10 cellular contexts compared by ENCODE assay signal in genomic region chr20:58246346-58246745, GRCh38. TPM values are rescaled to one million over a fixed set of nuclear protein-coding genes. Genes with fewer than 3 reads are reported as not detected.
DNase-seq lines count a peak whose midpoint lies in the region; ATAC-seq, FAIRE-seq and TF ChIP-seq lines count a peak whose summit lies in the region.
"Had no signal": no experiment of that assay in that cellular context is flagged by ENCODE, and none has a peak within 500 bp of the region (broad histone marks: within the 10 kb centered on the region; RNA-seq: fewer than 3 reads in every experiment).

No MANE protein-coding gene starts in this region.

- H4K20me1 ChIP-seq in DND-41 (ENCODE audit: insufficient read depth, low read length): no peaks in the 10 kb centered on the region
- no peaks in the 10 kb centered on the region for H4K20me1 ChIP-seq in Karpas-422 (ENCODE audit: insufficient read depth, low read depth, low read length)

- no peak overlapping the region for H3K14ac ChIP-seq in mesenchymal stem cell (ENCODE audit: low read length in 2 of 2)

- no peak overlapping the region for H3K18ac ChIP-seq in mesenchymal stem cell (ENCODE audit: low read depth in 1 of 2, low read length in 2 of 2)

- H2BK15ac ChIP-seq in mesenchymal stem cell (ENCODE audit: low read depth, poor library complexity, severe bottlenecking): no peak overlapping the region

- H3K9me2 ChIP-seq in Karpas-422 (replicated peaks; ENCODE audit: insufficient read depth, low read length): no peaks in the 10 kb centered on the region

- no peak overlapping the region for H2BK5ac ChIP-seq in mesenchymal stem cell (ENCODE audit: low read depth, low read length, poor library complexity, severe bottlenecking)

- H3K4me1 ChIP-seq in DND-41 (ENCODE audit: insufficient read depth, low read length) (no peaks in the 10 kb centered on the region), Karpas-422 (ENCODE audit: low read length) (no peaks in the 10 kb centered on the region), mesenchymal stem cell (ENCODE audit: control insufficient read depth, insufficient read depth, low read depth, low read length) (no peaks in the 10 kb centered on the region)

- no peak for TF ChIP-seq POLR2A in H54 (IDR thresholded peaks at IDR 0.05; ENCODE audit: low read depth, low read length)

- H3K27me3 ChIP-seq in DND-41 (ENCODE audit: insufficient read depth, low read length, poor library complexity): no peaks in the 10 kb centered on the region
- H3K27me3 ChIP-seq in Karpas-422 (ENCODE audit: low read length): no peaks in the 10 kb centered on the region
- no peaks in the 10 kb centered on the region for H3K27me3 ChIP-seq in brain microvascular endothelial cell (replicated peaks)
- peaks cover 0 to under 1% of the 10 kb centered on the region in 2 experiments for H3K27me3 ChIP-seq in mesenchymal stem cell (ENCODE audit: control insufficient read depth in 1 of 2, insufficient read depth in 1 of 2, low read length in 2 of 2)

- no peak overlapping the region for H3K23ac ChIP-seq in mesenchymal stem cell (ENCODE audit: low read length in 2 of 2)

- WGBS in mesenchymal stem cell: 91% methylated on average over 7 of the region's 9 CpGs

- no peak overlapping the region for H4K8ac ChIP-seq in mesenchymal stem cell (ENCODE audit: low read length)

- H4K91ac ChIP-seq in mesenchymal stem cell (ENCODE audit: low read length): no peak overlapping the region

- in situ Hi-C loops in brain microvascular endothelial cell (cut with HindIII; ENCODE audit: low pct_ligation_motif_present, low sequenced_read_pairs): no loop called here

- no peak for ATAC-seq in DND-41 (ENCODE audit: insufficient read depth, low read depth)

- no peak overlapping the region for H3K27ac ChIP-seq in DND-41 (ENCODE audit: low read length)
- H3K27ac ChIP-seq in Karpas-422 (ENCODE audit: low read length): no peak overlapping the region
- no peak overlapping the region for H3K27ac ChIP-seq in brain microvascular endothelial cell
- H3K27ac ChIP-seq in mesenchymal stem cell (ENCODE audit: low read length, poor library complexity, severe bottlenecking): no peak overlapping the region

- TF ChIP-seq CTCF in DND-41 (IDR thresholded peaks at IDR 0.05; ENCODE audit: borderline replicate concordance, extremely low read depth, low read length, poor library complexity, severe bottlenecking) (peak; percentile 36), brain microvascular endothelial cell (IDR thresholded peaks at IDR 0.05; ENCODE audit: low read depth, low read length, missing control alignments) (peak; percentile 62)

- DNase-seq in DND-41 (no peak), Karpas-422 (peak; percentile 48), brain microvascular endothelial cell (peak; percentile 29), mesenchymal stem cell (peak; percentile 34), DMS153 (lab: John Stamatoyannopoulos, UW) (no peak), H54 (ENCODE audit: insufficient read length, low spot score) (no peak), NCI-H146 (lab: John Stamatoyannopoulos, UW) (no peak), NCI-H146 treated with DMSO at 0.1 percent for 48 hours (lab: John Stamatoyannopoulos, UW; ENCODE audit: unreplicated experiment) (no peak)
- DNase-seq: amniotic stem cell had no signal

- H3K4me2 ChIP-seq in DND-41 (ENCODE audit: insufficient read depth, low read length) (no peak overlapping the region), Karpas-422 (ENCODE audit: low read depth, low read length, poor library complexity, severe bottlenecking) (no peak overlapping the region), mesenchymal stem cell (ENCODE audit: low read length, poor library complexity, severe bottlenecking) (no peak overlapping the region)

- H2BK120ac ChIP-seq in mesenchymal stem cell (ENCODE audit: low read depth, low read length): no peak overlapping the region

- no peak overlapping the region for H3K4ac ChIP-seq in mesenchymal stem cell (ENCODE audit: low read depth in 1 of 2, low read length in 2 of 2)

- no peak for FAIRE-seq in H54 (lab: Jason Lieb, UNC)

- H2AFZ ChIP-seq in DND-41 (ENCODE audit: low read depth, low read length) (no peak overlapping the region), Karpas-422 (ENCODE audit: low read length) (no peak overlapping the region), mesenchymal stem cell (ENCODE audit: low read depth, low read length) (no peak overlapping the region)

- H2AK5ac ChIP-seq in mesenchymal stem cell (ENCODE audit: low read length, severe bottlenecking): no peak overlapping the region

- no peak overlapping the region for H3K4me3 ChIP-seq in DND-41 (ENCODE audit: low read depth in 1 of 2, low read length in 2 of 2)
- H3K4me3 ChIP-seq in Karpas-422 (ENCODE audit: low read length): no peak overlapping the region
- H3K4me3 ChIP-seq in brain microvascular endothelial cell (ENCODE audit: low read depth, low read length): no peak overlapping the region
- H3K4me3 ChIP-seq in mesenchymal stem cell (ENCODE audit: insufficient read depth in 1 of 2, low read depth in 1 of 2, low read length in 2 of 2): no peak overlapping the region

- H3K9me3 ChIP-seq in DND-41 (ENCODE audit: insufficient read depth, low read length, severe bottlenecking) (no peaks in the 10 kb centered on the region), Karpas-422 (ENCODE audit: low read length) (no peaks in the 10 kb centered on the region), mesenchymal stem cell (ENCODE audit: control insufficient read depth, low read length) (no peaks in the 10 kb centered on the region)

- no peaks in the 10 kb centered on the region for H3K36me3 ChIP-seq in DND-41 (ENCODE audit: insufficient read depth, low read length)
- no peaks in the 10 kb centered on the region for H3K36me3 ChIP-seq in Karpas-422 (ENCODE audit: insufficient read depth, low read length)
- H3K36me3 ChIP-seq in brain microvascular endothelial cell (replicated peaks): peaks cover 48% of the 10 kb centered on the region
- H3K36me3 ChIP-seq in mesenchymal stem cell (ENCODE audit: control insufficient read depth in 1 of 2, insufficient read depth in 2 of 2, low read depth in 1 of 2, low read length in 2 of 2): peaks cover 47 to 93% of the 10 kb centered on the region in 2 experiments

- no peak overlapping the region for H2BK12ac ChIP-seq in mesenchymal stem cell (ENCODE audit: low read length in 2 of 2)

- H3K79me1 ChIP-seq in mesenchymal stem cell (replicated peaks; ENCODE audit: low read length, poor library complexity, severe bottlenecking): peaks cover 36% of the 10 kb centered on the region

- H3K9ac ChIP-seq in DND-41 (ENCODE audit: low read depth, low read length): no peak overlapping the region
- no peak overlapping the region for H3K9ac ChIP-seq in Karpas-422 (ENCODE audit: low read length)
- H3K9ac ChIP-seq in mesenchymal stem cell (ENCODE audit: low read length): no peak overlapping the region

- H3K79me2 ChIP-seq in DND-41 (ENCODE audit: insufficient read depth, low read length) (no peaks in the 10 kb centered on the region), Karpas-422 (ENCODE audit: low read length) (no peaks in the 10 kb centered on the region)

RNA-seq across cellular contexts. Expression of gene ANKRD60, which starts 17.9 kb away (rescaled TPM):
- not detected in 2 replicates for total RNA-seq in Karpas-422 (2014; rRNA removed; shearing (Covaris generic); ENCODE audit: low replicate concordance)
- not detected for polyA plus RNA-seq in mesenchymal stem cell (2013, experiment 1 of 2)
- polyA plus RNA-seq in mesenchymal stem cell (2013, experiment 2 of 2): not detected
- total RNA-seq: ureter had no signal

Comparison
In these comparisons a context has a peak if more than half of its experiments do, and no peak if none do; other contexts are left out.
1. DNase-seq: peak in Karpas-422 (single experiment), brain microvascular endothelial cell (single experiment) and mesenchymal stem cell (single experiment); none in DND-41 (single experiment), DMS153 (single experiment), H54 (single experiment), NCI-H146 (single experiment) and NCI-H146 treated with DMSO at 0.1 percent for 48 hours (single experiment).